1 cellular context compared by ENCODE assay signal in the genomic region with DNA sequence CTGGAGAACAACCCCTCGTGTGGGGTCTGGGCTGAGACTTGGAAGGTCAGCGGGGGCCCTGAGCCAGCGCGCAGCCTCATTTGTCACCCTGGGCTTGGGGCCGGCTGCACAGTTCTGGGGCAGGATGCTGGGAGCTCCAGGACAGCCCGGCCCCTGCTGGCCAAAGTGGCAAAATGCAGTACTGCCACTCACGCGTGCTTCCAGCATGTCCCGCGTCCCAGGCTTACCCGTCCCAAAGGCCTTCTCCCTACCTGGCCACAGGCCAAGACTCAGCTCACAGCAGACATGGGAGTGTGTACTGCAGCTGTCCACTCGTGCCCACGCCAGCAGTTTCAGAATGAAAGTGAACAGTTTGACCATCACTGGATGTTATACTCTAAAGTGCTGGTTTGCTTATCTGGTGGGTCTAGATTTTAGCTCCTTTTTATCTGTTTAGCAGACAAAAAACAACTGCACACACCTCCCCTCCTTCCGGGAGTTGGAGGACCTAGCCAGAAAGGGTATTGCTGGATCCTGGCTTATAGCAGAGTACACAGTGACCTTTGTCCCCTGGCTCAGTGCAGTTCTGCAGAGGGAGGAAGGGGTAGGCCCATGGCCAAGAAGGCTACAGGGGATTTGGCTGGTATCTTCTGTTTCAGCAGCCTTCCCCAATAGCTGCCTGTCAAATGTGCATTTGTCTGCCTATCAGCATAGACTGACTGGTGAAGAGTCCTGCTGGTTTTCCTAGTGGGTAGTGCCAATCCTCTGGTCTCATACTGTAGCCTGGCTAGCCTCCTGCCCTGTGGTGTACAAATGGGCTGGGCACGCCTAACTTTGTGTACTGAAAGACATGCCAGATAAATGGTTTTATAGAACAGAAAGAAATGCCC.
A peak's percentile ranks its signal among the peaks of the same experiment; 100 is the strongest.
TF ChIP-seq lines count a peak whose summit lies in the region.

No MANE protein-coding gene starts in this region.

TF ChIP-seq in K562, 482 proteins besides CTCF, POLR2A, EP300 and RAD21 (continued from another document and continues in another):
- peak; percentile 83 for TF ChIP-seq ZNF592 (IDR thresholded peaks at IDR 0.05)
- TF ChIP-seq ZNF830 (CRISPR knock-in tag; IDR thresholded peaks at IDR 0.05) = no peak
- TF ChIP-seq NR4A1 (CRISPR knock-in tag; IDR thresholded peaks at IDR 0.05) = no peak
- no peak for TF ChIP-seq NR4A1 (tag; IDR thresholded peaks at IDR 0.05)
- no peak for TF ChIP-seq RBM17 (IDR thresholded peaks at IDR 0.05; ENCODE audit: borderline replicate concordance, low read depth, low read length)
- no peak for TF ChIP-seq CBFA2T2 (conservative IDR thresholded peaks at IDR 0.05)
- TF ChIP-seq FIP1L1 (IDR thresholded peaks at IDR 0.05; ENCODE audit: low read depth, low read length, poor library complexity, severe bottlenecking) = no peak
- no peak for TF ChIP-seq HES1 (IDR thresholded peaks at IDR 0.05; ENCODE audit: low read depth)
- no peak for TF ChIP-seq FOXP4 (CRISPR knock-in tag; IDR thresholded peaks at IDR 0.05; ENCODE audit: borderline replicate concordance)
- no peak for TF ChIP-seq MCM3 (IDR thresholded peaks at IDR 0.05)
- no peak for TF ChIP-seq MLX (CRISPR knock-in tag; conservative IDR thresholded peaks at IDR 0.05)
- TF ChIP-seq, protein P1, sequence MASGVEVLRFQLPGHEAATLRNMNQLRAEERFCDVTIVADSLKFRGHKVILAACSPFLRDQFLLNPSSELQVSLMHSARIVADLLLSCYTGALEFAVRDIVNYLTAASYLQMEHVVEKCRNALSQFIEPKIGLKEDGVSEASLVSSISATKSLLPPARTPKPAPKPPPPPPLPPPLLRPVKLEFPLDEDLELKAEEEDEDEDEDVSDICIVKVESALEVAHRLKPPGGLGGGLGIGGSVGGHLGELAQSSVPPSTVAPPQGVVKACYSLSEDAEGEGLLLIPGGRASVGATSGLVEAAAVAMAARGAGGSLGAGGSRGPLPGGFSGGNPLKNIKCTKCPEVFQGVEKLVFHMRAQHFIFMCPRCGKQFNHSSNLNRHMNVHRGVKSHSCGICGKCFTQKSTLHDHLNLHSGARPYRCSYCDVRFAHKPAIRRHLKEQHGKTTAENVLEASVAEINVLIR (CRISPR knock-in tag; IDR thresholded peaks at IDR 0.05) = no peak
- TF ChIP-seq CHAMP1 (IDR thresholded peaks at IDR 0.05) = no peak
- no peak for TF ChIP-seq ZBTB17 (CRISPR knock-in tag; IDR thresholded peaks at IDR 0.05)
- TF ChIP-seq GTF2B (IDR thresholded peaks at IDR 0.05; ENCODE audit: extremely low read depth, insufficient read length) = no peak
- TF ChIP-seq HNRNPH1 (optimal IDR thresholded peaks at IDR 0.05; ENCODE audit: low read depth, low read length) = no peak
- TF ChIP-seq MEIS2 (IDR thresholded peaks at IDR 0.05; ENCODE audit: partially characterized antibody) = peak; percentile 34
- TF ChIP-seq CGGBP1 (CRISPR knock-in tag; IDR thresholded peaks at IDR 0.05) = no peak
- no peak for TF ChIP-seq CCAR2 (IDR thresholded peaks at IDR 0.05; ENCODE audit: low read depth, low read length)
- TF ChIP-seq ZNF507 (tag; conservative IDR thresholded peaks at IDR 0.05) = no peak
- TF ChIP-seq ZNF239 (CRISPR knock-in tag; IDR thresholded peaks at IDR 0.05) = no peak
- no peak for TF ChIP-seq MBD1 (CRISPR knock-in tag; IDR thresholded peaks at IDR 0.05)
- no peak for TF ChIP-seq ZNF764 (CRISPR knock-in tag; IDR thresholded peaks at IDR 0.05; ENCODE audit: low read depth)
- TF ChIP-seq, protein P2, sequence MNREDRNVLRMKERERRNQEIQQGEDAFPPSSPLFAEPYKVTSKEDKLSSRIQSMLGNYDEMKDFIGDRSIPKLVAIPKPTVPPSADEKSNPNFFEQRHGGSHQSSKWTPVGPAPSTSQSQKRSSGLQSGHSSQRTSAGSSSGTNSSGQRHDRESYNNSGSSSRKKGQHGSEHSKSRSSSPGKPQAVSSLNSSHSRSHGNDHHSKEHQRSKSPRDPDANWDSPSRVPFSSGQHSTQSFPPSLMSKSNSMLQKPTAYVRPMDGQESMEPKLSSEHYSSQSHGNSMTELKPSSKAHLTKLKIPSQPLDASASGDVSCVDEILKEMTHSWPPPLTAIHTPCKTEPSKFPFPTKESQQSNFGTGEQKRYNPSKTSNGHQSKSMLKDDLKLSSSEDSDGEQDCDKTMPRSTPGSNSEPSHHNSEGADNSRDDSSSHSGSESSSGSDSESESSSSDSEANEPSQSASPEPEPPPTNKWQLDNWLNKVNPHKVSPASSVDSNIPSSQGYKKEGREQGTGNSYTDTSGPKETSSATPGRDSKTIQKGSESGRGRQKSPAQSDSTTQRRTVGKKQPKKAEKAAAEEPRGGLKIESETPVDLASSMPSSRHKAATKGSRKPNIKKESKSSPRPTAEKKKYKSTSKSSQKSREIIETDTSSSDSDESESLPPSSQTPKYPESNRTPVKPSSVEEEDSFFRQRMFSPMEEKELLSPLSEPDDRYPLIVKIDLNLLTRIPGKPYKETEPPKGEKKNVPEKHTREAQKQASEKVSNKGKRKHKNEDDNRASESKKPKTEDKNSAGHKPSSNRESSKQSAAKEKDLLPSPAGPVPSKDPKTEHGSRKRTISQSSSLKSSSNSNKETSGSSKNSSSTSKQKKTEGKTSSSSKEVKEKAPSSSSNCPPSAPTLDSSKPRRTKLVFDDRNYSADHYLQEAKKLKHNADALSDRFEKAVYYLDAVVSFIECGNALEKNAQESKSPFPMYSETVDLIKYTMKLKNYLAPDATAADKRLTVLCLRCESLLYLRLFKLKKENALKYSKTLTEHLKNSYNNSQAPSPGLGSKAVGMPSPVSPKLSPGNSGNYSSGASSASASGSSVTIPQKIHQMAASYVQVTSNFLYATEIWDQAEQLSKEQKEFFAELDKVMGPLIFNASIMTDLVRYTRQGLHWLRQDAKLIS (CRISPR knock-in tag; IDR thresholded peaks at IDR 0.05) = no peak
- TF ChIP-seq, protein P3, sequence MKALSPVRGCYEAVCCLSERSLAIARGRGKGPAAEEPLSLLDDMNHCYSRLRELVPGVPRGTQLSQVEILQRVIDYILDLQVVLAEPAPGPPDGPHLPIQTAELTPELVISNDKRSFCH (CRISPR knock-in tag; IDR thresholded peaks at IDR 0.05) = no peak
- TF ChIP-seq, protein P3 (tag; IDR thresholded peaks at IDR 0.05) = no peak
- TF ChIP-seq PCBP2 (IDR thresholded peaks at IDR 0.05; ENCODE audit: low read depth, low read length, poor library complexity, severe bottlenecking) = no peak
- no peak for TF ChIP-seq RFX7 (CRISPR knock-in tag; IDR thresholded peaks at IDR 0.05)
- no peak for TF ChIP-seq CXXC5 (CRISPR knock-in tag; IDR thresholded peaks at IDR 0.05)
- no peak for TF ChIP-seq ZNF76 (CRISPR knock-in tag; IDR thresholded peaks at IDR 0.05; ENCODE audit: borderline replicate concordance)
- TF ChIP-seq GATAD2B (IDR thresholded peaks at IDR 0.05; ENCODE audit: borderline replicate concordance) = no peak
- TF ChIP-seq PTBP1 (IDR thresholded peaks at IDR 0.05; ENCODE audit: low read depth, low read length) = no peak
- no peak for TF ChIP-seq JUN (IDR thresholded peaks at IDR 0.05; ENCODE audit: borderline replicate concordance, low read depth, low read length)
- TF ChIP-seq JUN (CRISPR knock-in tag; IDR thresholded peaks at IDR 0.05; ENCODE audit: borderline replicate concordance) = no peak
- no peak for TF ChIP-seq KAT2B (IDR thresholded peaks at IDR 0.05; ENCODE audit: low read depth, low read length)
- TF ChIP-seq CHD1 (IDR thresholded peaks at IDR 0.05; ENCODE audit: low read length) = no peak
- no peak for TF ChIP-seq ZNF668 (CRISPR knock-in tag; IDR thresholded peaks at IDR 0.05)
- no peak for TF ChIP-seq ZNF717 (CRISPR knock-in tag; IDR thresholded peaks at IDR 0.05)
